Comparison of ENCODE assay signal across 36 cellular contexts in genomic region chr11:12662101-12662500, GRCh38.
"Had no signal": no experiment of that assay in that cellular context is flagged by ENCODE, and none has a peak within 500 bp of the region (broad histone marks: within the 10 kb centered on the region; RNA-seq: fewer than 3 reads in every experiment).

No MANE protein-coding gene starts in this region.

- H3K4me3 ChIP-seq: adrenal gland, body of pancreas, breast epithelium had no signal

- ATAC-seq: activated CD8-positive, alpha-beta T cell treated with anti-CD3 and anti-CD28 coated beads for 36 hours; activated naive CD4-positive, alpha-beta T cell treated with anti-CD3 and anti-CD28 coated beads, Interleukin-2, amount 50 U/mL, for 72 hours; activated T-cell treated with anti-CD3 and anti-CD28 coated beads, Interleukin-2, amount 50 U/mL, for 4 hours; activated T-cell treated with anti-CD3 and anti-CD28 coated beads, Interleukin-2, amount 50 U/mL, for 72 hours; activated T-helper 17 cell treated with anti-CD3 and anti-CD28 coated beads, Interleukin-2, amount 50 U/mL, for 72 hours; body of pancreas had no signal

- H3K4me1 ChIP-seq: adrenal gland, body of pancreas, breast epithelium had no signal

- DNase-seq: activated B cell treated with CpG ODN at 0.5 μM for 24 hours; activated CD4-positive, alpha-beta memory T cell treated with anti-CD3 and anti-CD28 coated beads for 36 hours; activated CD4-positive, alpha-beta T cell treated with anti-CD3 and anti-CD28 coated beads for 4 hours; activated CD4-positive, alpha-beta T cell treated with anti-CD3 and anti-CD28 coated beads, Interleukin-2, amount 50 U/mL, for 1 hour; activated CD4-positive, alpha-beta T cell treated with anti-CD3 and anti-CD28 coated beads, Interleukin-2, amount 50 U/mL, for 4 hours; activated CD4-positive, CD25-positive, alpha-beta regulatory T cell treated with anti-CD3 and anti-CD28 coated beads, Interleukin-2, amount 50 U/mL, for 72 hours; activated CD8-positive, alpha-beta memory T cell treated with anti-CD3 and anti-CD28 coated beads, Interleukin-2, amount 50 U/mL, for 4 hours; activated CD8-positive, alpha-beta T cell treated with anti-CD3 and anti-CD28 coated beads for 36 hours; activated effector memory CD4-positive, alpha-beta T cell treated with anti-CD3 and anti-CD28 coated beads, Interleukin-2, amount 50 U/mL, for 16 hours; activated gamma-delta T cell treated with Interleukin-2 at 50 U/mL for 16 hours; activated naive CD4-positive, alpha-beta T cell; activated naive CD4-positive, alpha-beta T cell treated with anti-CD3 and anti-CD28 coated beads for 36 hours; activated naive CD4-positive, alpha-beta T cell treated with anti-CD3 and anti-CD28 coated beads, Interleukin-2, amount 50 U/mL, for 16 hours; activated naive CD8-positive, alpha-beta T cell treated with anti-CD3 and anti-CD28 coated beads for 36 hours; activated T-cell treated with anti-CD3 and anti-CD28 coated beads for 4 hours; activated T-cell treated with anti-CD3 and anti-CD28 coated beads, Interleukin-2, amount 50 U/mL, for 1 hour; activated T-cell treated with anti-CD3 and anti-CD28 coated beads, Interleukin-2, amount 50 U/mL, for 4 hours; activated T-cell treated with anti-CD3 and anti-CD28 coated beads, Interleukin-2, amount 50 U/mL, for 72 hours; adrenal gland; amniotic stem cell; aorta; body of pancreas; brain microvascular endothelial cell; central memory CD4-positive, alpha-beta T cell; T-helper 1 cell; T-helper 2 cell; T-helper 9 cell had no signal

- H3K27me3 ChIP-seq: body of pancreas, brain microvascular endothelial cell, breast epithelium had no signal

- H3K27ac ChIP-seq: adrenal gland, body of pancreas, brain microvascular endothelial cell, breast epithelium, VCaP had no signal

- H3K9me3 Mint-ChIP-seq: activated CD4-positive, alpha-beta memory T cell treated with anti-CD3 and anti-CD28 coated beads for 36 hours; activated CD8-positive, alpha-beta T cell treated with anti-CD3 and anti-CD28 coated beads for 36 hours; activated naive CD4-positive, alpha-beta T cell treated with anti-CD3 and anti-CD28 coated beads for 36 hours; activated naive CD8-positive, alpha-beta T cell treated with anti-CD3 and anti-CD28 coated beads for 36 hours; activated T-cell treated with anti-CD3 and anti-CD28 coated beads, Interleukin-2, amount 50 U/mL, for 4 hours; activated T-helper 1 cell treated with anti-CD3 and anti-CD28 coated beads, Interleukin-12 subunit alpha, Interleukin-12 subunit beta, Interleukin-2, Interleukin-4 antibody, amounts not matched to agents 30 ng/mL and 10 ng/mL and 1 ng/mL, durations not matched to agents 14 hours and 24 hours and 36 hours; activated T-helper 17 cell treated with anti-CD3 and anti-CD28 coated beads, Interleukin-2, amount 50 U/mL, for 72 hours; T-helper 1 cell treated with Interleukin-12 subunit alpha and Interleukin-12 subunit beta and Interleukin-4 antibody, amounts not matched to agents 30 μg/mL and 1 μg/mL, for 36 hours; T-helper 2 cell treated with Interferon-gamma antibody and Interleukin-4, amounts not matched to agents 5 μg/mL and 100 μg/mL, for 36 hours had no signal

- H3K27ac Mint-ChIP-seq: activated B cell treated with CpG ODN at 0.5 μM for 24 hours; activated CD4-positive, alpha-beta memory T cell treated with anti-CD3 and anti-CD28 coated beads for 36 hours; activated CD8-positive, alpha-beta T cell treated with anti-CD3 and anti-CD28 coated beads for 36 hours; activated naive CD4-positive, alpha-beta T cell treated with anti-CD3 and anti-CD28 coated beads for 36 hours; activated naive CD4-positive, alpha-beta T cell treated with anti-CD3 and anti-CD28 coated beads, Interleukin-2, amount 50 U/mL, for 72 hours; activated naive CD8-positive, alpha-beta T cell treated with anti-CD3 and anti-CD28 coated beads for 36 hours; activated T-cell treated with anti-CD3 and anti-CD28 coated beads, Interleukin-2, amount 50 U/mL, for 72 hours; activated T-helper 1 cell treated with anti-CD3 and anti-CD28 coated beads, Interleukin-12 subunit alpha, Interleukin-12 subunit beta, Interleukin-2, Interleukin-4 antibody, amounts not matched to agents 30 ng/mL and 10 ng/mL and 1 ng/mL, durations not matched to agents 14 hours and 24 hours and 36 hours; activated T-helper 17 cell treated with anti-CD3 and anti-CD28 coated beads, Interleukin-2, amount 50 U/mL, for 72 hours; T-helper 1 cell treated with Interleukin-12 subunit alpha and Interleukin-12 subunit beta and Interleukin-4 antibody, amounts not matched to agents 30 μg/mL and 1 μg/mL, for 36 hours; T-helper 2 cell treated with Interferon-gamma antibody and Interleukin-4, amounts not matched to agents 5 μg/mL and 100 μg/mL, for 36 hours had no signal

- H3K36me3 ChIP-seq: adrenal gland, brain microvascular endothelial cell, breast epithelium had no signal

- H3K9me3 ChIP-seq: adrenal gland, body of pancreas, breast epithelium had no signal

- FAIRE-seq: astrocyte, TTC549 had no signal

- H3K4me1 Mint-ChIP-seq: activated B cell treated with CpG ODN at 0.5 μM for 24 hours; activated naive CD8-positive, alpha-beta T cell treated with anti-CD3 and anti-CD28 coated beads for 36 hours; activated T-helper 17 cell treated with anti-CD3 and anti-CD28 coated beads, Interleukin-2, amount 50 U/mL, for 72 hours had no signal

- H3K36me3 Mint-ChIP-seq: activated CD4-positive, alpha-beta memory T cell treated with anti-CD3 and anti-CD28 coated beads for 36 hours; activated naive CD8-positive, alpha-beta T cell treated with anti-CD3 and anti-CD28 coated beads for 36 hours had no signal

- H3K4me3 Mint-ChIP-seq: activated B cell treated with CpG ODN at 0.5 μM for 24 hours; activated CD4-positive, alpha-beta memory T cell treated with anti-CD3 and anti-CD28 coated beads for 36 hours; activated CD8-positive, alpha-beta T cell treated with anti-CD3 and anti-CD28 coated beads for 36 hours; activated naive CD4-positive, alpha-beta T cell treated with anti-CD3 and anti-CD28 coated beads for 36 hours; activated naive CD8-positive, alpha-beta T cell treated with anti-CD3 and anti-CD28 coated beads for 36 hours; activated T-cell treated with anti-CD3 and anti-CD28 coated beads, Interleukin-2, amount 50 U/mL, for 4 hours; activated T-cell treated with anti-CD3 and anti-CD28 coated beads, Interleukin-2, amount 50 U/mL, for 72 hours; activated T-helper 1 cell treated with anti-CD3 and anti-CD28 coated beads, Interleukin-12 subunit alpha, Interleukin-12 subunit beta, Interleukin-2, Interleukin-4 antibody, amounts not matched to agents 30 ng/mL and 10 ng/mL and 1 ng/mL, durations not matched to agents 14 hours and 24 hours and 36 hours; activated T-helper 17 cell treated with anti-CD3 and anti-CD28 coated beads, Interleukin-2, amount 50 U/mL, for 72 hours; T-helper 1 cell treated with Interleukin-12 subunit alpha and Interleukin-12 subunit beta and Interleukin-4 antibody, amounts not matched to agents 30 μg/mL and 1 μg/mL, for 36 hours; T-helper 2 cell treated with Interferon-gamma antibody and Interleukin-4, amounts not matched to agents 5 μg/mL and 100 μg/mL, for 36 hours had no signal
